In genomic region chr22:30425616-30426394, GRCh38 we compare ENCODE assay signal across 1 cellular context.
TF ChIP-seq lines count a peak whose summit lies in the region.

Gene MTFP1 (plus strand): TSS chr22:30425768. CDS start chr22:30425880, 112 bp downstream.

TF ChIP-seq in HepG2, 621 proteins besides CTCF, POLR2A, EP300 and RAD21 (continued from another document and continues in another):
- TF ChIP-seq, protein P1, sequence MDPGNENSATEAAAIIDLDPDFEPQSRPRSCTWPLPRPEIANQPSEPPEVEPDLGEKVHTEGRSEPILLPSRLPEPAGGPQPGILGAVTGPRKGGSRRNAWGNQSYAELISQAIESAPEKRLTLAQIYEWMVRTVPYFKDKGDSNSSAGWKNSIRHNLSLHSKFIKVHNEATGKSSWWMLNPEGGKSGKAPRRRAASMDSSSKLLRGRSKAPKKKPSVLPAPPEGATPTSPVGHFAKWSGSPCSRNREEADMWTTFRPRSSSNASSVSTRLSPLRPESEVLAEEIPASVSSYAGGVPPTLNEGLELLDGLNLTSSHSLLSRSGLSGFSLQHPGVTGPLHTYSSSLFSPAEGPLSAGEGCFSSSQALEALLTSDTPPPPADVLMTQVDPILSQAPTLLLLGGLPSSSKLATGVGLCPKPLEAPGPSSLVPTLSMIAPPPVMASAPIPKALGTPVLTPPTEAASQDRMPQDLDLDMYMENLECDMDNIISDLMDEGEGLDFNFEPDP (CRISPR knock-in tag; conservative IDR thresholded peaks at IDR 0.05) = no peak
- TF ChIP-seq ZNF441 (CRISPR knock-in tag; IDR thresholded peaks at IDR 0.05; ENCODE audit: borderline replicate concordance) (no peak; the same call in 1 of the 2 replicates), ZNF430 (CRISPR knock-in tag; IDR thresholded peaks at IDR 0.05) (0 out of 2 replicates have a peak, but pooled peaks have one; percentile 44), BORCS8-MEF2B (CRISPR knock-in tag; IDR thresholded peaks at IDR 0.05) (0 out of 2 replicates have a peak, but pooled peaks have one; percentile 24), ZBTB2 (CRISPR knock-in tag; IDR thresholded peaks at IDR 0.05; ENCODE audit: low read depth) (0 out of 2 replicates have a peak, but pooled peaks have one; percentile 26), IKZF4 (CRISPR knock-in tag; IDR thresholded peaks at IDR 0.05; ENCODE audit: borderline replicate concordance, low read depth, not compliant biosample characterization) (peak; percentile 30), GABPB1 (CRISPR knock-in tag; IDR thresholded peaks at IDR 0.05) (peak; percentile 77), RXRB (CRISPR knock-in tag; IDR thresholded peaks at IDR 0.05; ENCODE audit: borderline replicate concordance) (peak; percentile 11; the same call in 1 of the 2 replicates), RERE (CRISPR knock-in tag; IDR thresholded peaks at IDR 0.05; ENCODE audit: low read depth) (no peak), ZBTB7B (CRISPR knock-in tag; IDR thresholded peaks at IDR 0.05) (peak; percentile 78; the same call in 1 of the 2 replicates), MATR3 (CRISPR knock-in tag; IDR thresholded peaks at IDR 0.05) (no peak), ESRRA (CRISPR knock-in tag; IDR thresholded peaks at IDR 0.05; ENCODE audit: low read depth) (no peak), HNRNPL (IDR thresholded peaks at IDR 0.05; ENCODE audit: low read depth, low read length) (0 out of 2 replicates have a peak, but pooled peaks have one; percentile 23), ZNF563 (CRISPR knock-in tag; IDR thresholded peaks at IDR 0.05) (peak; percentile 74; the same call in 1 of the 2 replicates), BRD4 (CRISPR knock-in tag; IDR thresholded peaks at IDR 0.05) (no peak), ZFP90 (CRISPR knock-in tag; IDR thresholded peaks at IDR 0.05; ENCODE audit: borderline replicate concordance) (no peak), ZNF343 (CRISPR knock-in tag; IDR thresholded peaks at IDR 0.05) (no peak), ZNF616 (CRISPR knock-in tag; IDR thresholded peaks at IDR 0.05; ENCODE audit: low read depth) (no peak), PHF20 (CRISPR knock-in tag; IDR thresholded peaks at IDR 0.05) (no peak), CEBPB (IDR thresholded peaks at IDR 0.05; ENCODE audit: borderline replicate concordance, low read depth, low read length) (no peak), HNRNPK (IDR thresholded peaks at IDR 0.05; ENCODE audit: low read depth, low read length, poor library complexity, severe bottlenecking) (no peak), SAFB2 (CRISPR knock-in tag; IDR thresholded peaks at IDR 0.05; ENCODE audit: borderline replicate concordance, low read depth) (peak; percentile 50; the same call in 1 of the 2 replicates), USF2 (IDR thresholded peaks at IDR 0.05; ENCODE audit: low read depth, low read length) (no peak), USF2 (CRISPR knock-in tag; IDR thresholded peaks at IDR 0.05; ENCODE audit: borderline replicate concordance) (peak; percentile 71), ARNTL (CRISPR knock-in tag; IDR thresholded peaks at IDR 0.05) (peak; percentile 54; the same call in 1 of the 2 replicates), MED8 (CRISPR knock-in tag; IDR thresholded peaks at IDR 0.05; ENCODE audit: insufficient replicate concordance) (no peak), SP1 (IDR thresholded peaks at IDR 0.05) (no peak), SP1 (CRISPR knock-in tag; IDR thresholded peaks at IDR 0.05) (no peak)
- TF ChIP-seq, protein P2, sequence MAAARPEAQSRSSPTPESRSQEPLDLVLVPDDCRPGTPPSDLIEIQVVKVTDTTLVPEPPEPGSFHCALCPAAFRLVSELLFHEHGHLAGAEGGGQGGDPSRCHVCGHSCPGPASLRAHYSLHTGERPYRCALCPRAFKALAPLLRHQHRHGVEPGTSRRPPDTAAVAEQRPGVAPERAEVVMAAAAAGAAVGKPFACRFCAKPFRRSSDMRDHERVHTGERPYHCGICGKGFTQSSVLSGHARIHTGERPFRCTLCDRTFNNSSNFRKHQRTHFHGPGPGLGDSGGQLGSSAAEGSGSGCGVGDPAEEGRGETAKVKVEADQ (CRISPR knock-in tag; IDR thresholded peaks at IDR 0.05; ENCODE audit: borderline replicate concordance) = no peak
- TF ChIP-seq, protein P3, sequence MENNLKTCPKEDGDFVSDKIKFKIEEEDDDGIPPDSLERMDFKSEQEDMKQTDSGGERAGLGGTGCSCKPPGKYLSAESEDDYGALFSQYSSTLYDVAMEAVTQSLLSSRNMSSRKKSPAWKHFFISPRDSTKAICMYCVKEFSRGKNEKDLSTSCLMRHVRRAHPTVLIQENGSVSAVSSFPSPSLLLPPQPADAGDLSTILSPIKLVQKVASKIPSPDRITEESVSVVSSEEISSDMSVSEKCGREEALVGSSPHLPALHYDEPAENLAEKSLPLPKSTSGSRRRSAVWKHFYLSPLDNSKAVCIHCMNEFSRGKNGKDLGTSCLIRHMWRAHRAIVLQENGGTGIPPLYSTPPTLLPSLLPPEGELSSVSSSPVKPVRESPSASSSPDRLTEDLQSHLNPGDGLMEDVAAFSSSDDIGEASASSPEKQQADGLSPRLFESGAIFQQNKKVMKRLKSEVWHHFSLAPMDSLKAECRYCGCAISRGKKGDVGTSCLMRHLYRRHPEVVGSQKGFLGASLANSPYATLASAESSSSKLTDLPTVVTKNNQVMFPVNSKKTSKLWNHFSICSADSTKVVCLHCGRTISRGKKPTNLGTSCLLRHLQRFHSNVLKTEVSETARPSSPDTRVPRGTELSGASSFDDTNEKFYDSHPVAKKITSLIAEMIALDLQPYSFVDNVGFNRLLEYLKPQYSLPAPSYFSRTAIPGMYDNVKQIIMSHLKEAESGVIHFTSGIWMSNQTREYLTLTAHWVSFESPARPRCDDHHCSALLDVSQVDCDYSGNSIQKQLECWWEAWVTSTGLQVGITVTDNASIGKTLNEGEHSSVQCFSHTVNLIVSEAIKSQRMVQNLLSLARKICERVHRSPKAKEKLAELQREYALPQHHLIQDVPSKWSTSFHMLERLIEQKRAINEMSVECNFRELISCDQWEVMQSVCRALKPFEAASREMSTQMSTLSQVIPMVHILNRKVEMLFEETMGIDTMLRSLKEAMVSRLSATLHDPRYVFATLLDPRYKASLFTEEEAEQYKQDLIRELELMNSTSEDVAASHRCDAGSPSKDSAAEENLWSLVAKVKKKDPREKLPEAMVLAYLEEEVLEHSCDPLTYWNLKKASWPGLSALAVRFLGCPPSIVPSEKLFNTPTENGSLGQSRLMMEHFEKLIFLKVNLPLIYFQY (CRISPR knock-in tag; IDR thresholded peaks at IDR 0.05; ENCODE audit: borderline replicate concordance) = peak; percentile 67
- TF ChIP-seq, protein P4, sequence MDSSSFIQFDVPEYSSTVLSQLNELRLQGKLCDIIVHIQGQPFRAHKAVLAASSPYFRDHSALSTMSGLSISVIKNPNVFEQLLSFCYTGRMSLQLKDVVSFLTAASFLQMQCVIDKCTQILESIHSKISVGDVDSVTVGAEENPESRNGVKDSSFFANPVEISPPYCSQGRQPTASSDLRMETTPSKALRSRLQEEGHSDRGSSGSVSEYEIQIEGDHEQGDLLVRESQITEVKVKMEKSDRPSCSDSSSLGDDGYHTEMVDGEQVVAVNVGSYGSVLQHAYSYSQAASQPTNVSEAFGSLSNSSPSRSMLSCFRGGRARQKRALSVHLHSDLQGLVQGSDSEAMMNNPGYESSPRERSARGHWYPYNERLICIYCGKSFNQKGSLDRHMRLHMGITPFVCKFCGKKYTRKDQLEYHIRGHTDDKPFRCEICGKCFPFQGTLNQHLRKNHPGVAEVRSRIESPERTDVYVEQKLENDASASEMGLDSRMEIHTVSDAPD (CRISPR knock-in tag; IDR thresholded peaks at IDR 0.05) = peak; percentile 7; the same call in 1 of the 2 replicates
- TF ChIP-seq, protein P5, sequence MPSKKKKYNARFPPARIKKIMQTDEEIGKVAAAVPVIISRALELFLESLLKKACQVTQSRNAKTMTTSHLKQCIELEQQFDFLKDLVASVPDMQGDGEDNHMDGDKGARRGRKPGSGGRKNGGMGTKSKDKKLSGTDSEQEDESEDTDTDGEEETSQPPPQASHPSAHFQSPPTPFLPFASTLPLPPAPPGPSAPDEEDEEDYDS (CRISPR knock-in tag; IDR thresholded peaks at IDR 0.05) = peak; percentile 59; the same call in 1 of the 2 replicates
- TF ChIP-seq, protein P6, sequence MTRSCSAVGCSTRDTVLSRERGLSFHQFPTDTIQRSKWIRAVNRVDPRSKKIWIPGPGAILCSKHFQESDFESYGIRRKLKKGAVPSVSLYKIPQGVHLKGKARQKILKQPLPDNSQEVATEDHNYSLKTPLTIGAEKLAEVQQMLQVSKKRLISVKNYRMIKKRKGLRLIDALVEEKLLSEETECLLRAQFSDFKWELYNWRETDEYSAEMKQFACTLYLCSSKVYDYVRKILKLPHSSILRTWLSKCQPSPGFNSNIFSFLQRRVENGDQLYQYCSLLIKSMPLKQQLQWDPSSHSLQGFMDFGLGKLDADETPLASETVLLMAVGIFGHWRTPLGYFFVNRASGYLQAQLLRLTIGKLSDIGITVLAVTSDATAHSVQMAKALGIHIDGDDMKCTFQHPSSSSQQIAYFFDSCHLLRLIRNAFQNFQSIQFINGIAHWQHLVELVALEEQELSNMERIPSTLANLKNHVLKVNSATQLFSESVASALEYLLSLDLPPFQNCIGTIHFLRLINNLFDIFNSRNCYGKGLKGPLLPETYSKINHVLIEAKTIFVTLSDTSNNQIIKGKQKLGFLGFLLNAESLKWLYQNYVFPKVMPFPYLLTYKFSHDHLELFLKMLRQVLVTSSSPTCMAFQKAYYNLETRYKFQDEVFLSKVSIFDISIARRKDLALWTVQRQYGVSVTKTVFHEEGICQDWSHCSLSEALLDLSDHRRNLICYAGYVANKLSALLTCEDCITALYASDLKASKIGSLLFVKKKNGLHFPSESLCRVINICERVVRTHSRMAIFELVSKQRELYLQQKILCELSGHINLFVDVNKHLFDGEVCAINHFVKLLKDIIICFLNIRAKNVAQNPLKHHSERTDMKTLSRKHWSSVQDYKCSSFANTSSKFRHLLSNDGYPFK (CRISPR knock-in tag; IDR thresholded peaks at IDR 0.05; ENCODE audit: borderline replicate concordance) = peak; percentile 50; the same call in 1 of the 2 replicates
- TF ChIP-seq, protein P7, sequence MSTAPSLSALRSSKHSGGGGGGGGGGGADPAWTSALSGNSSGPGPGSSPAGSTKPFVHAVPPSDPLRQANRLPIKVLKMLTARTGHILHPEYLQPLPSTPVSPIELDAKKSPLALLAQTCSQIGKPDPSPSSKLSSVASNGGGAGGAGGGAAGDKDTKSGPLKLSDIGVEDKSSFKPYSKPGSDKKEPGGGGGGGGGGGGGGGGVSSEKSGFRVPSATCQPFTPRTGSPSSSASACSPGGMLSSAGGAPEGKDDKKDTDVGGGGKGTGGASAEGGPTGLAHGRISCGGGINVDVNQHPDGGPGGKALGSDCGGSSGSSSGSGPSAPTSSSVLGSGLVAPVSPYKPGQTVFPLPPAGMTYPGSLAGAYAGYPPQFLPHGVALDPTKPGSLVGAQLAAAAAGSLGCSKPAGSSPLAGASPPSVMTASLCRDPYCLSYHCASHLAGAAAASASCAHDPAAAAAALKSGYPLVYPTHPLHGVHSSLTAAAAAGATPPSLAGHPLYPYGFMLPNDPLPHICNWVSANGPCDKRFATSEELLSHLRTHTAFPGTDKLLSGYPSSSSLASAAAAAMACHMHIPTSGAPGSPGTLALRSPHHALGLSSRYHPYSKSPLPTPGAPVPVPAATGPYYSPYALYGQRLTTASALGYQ (CRISPR knock-in tag; IDR thresholded peaks at IDR 0.05) = no peak
